In genomic region chr19:18939922-18940775, GRCh38 we compare ENCODE assay signal across 8 cellular contexts. TPM values are rescaled to one million over a fixed set of nuclear protein-coding genes. Genes with fewer than 3 reads are reported as not detected.
DNase-seq lines count a peak whose midpoint lies in the region; ATAC-seq, FAIRE-seq and TF ChIP-seq lines count a peak whose summit lies in the region.

No MANE protein-coding gene starts in this region.

- peak overlapping the region; percentile 20 for H3K4me3 Mint-ChIP-seq in activated CD8-positive, alpha-beta memory T cell treated with anti-CD3 and anti-CD28 coated beads, Interleukin-2, amount 10 ng/mL, durations not matched to agents 7 days and 5 days
- H3K4me3 Mint-ChIP-seq in WTC11 (peak overlapping the region; percentile 82), neural crest cell (peak overlapping the region; percentile 94)

- H3K36me3 Mint-ChIP-seq in activated CD8-positive, alpha-beta memory T cell treated with anti-CD3 and anti-CD28 coated beads, Interleukin-2, amount 10 ng/mL, durations not matched to agents 7 days and 5 days = no peaks in the 10 kb centered on the region
- peaks cover 7% of the 10 kb centered on the region for H3K36me3 Mint-ChIP-seq in WTC11
- H3K36me3 Mint-ChIP-seq in neural crest cell (ENCODE audit: low read depth) = no peaks in the 10 kb centered on the region

- POLR2A ChIA-PET in WTC11 (lab: Charles Lee) = interaction anchor here (0.6 to 1.3 kb wide), 2 partner anchors 21 to 350 kb away, joined by 3 to 7 read pairs; partner anchors contain the start of genes COPE and DDX49

- no peaks in the 10 kb centered on the region for H3K9me3 Mint-ChIP-seq in activated CD8-positive, alpha-beta memory T cell treated with anti-CD3 and anti-CD28 coated beads, Interleukin-2, amount 10 ng/mL, durations not matched to agents 7 days and 5 days (ENCODE audit: low read depth)
- H3K9me3 Mint-ChIP-seq in WTC11 (no peaks in the 10 kb centered on the region), neural crest cell (no peaks in the 10 kb centered on the region)

- peaks cover 2% of the 10 kb centered on the region for H3K4me1 Mint-ChIP-seq in activated CD8-positive, alpha-beta memory T cell treated with anti-CD3 and anti-CD28 coated beads, Interleukin-2, amount 10 ng/mL, durations not matched to agents 7 days and 5 days
- H3K4me1 Mint-ChIP-seq in WTC11 (peaks cover 24% of the 10 kb centered on the region), neural crest cell (peaks cover 17% of the 10 kb centered on the region)

- no peak for DNase-seq in activated CD8-positive, alpha-beta memory T cell treated with anti-CD3 and anti-CD28 coated beads, Interleukin-2, amount 10 ng/mL, durations not matched to agents 7 days and 5 days
- no peak for DNase-seq in activated CD8-positive, alpha-beta memory T cell treated with anti-CD3 and anti-CD28 coated beads for 24 hours
- peak; percentile 80 for DNase-seq in WTC11 (ENCODE audit: low spot score)
- DNase-seq in frontal cortex (ENCODE audit: low spot score in 2 of 2) = peak; percentile 69 to 73
- peak; percentile 35 for DNase-seq in neural crest cell (ENCODE audit: low read depth, low spot score)
- no peak for DNase-seq in NCI-H345 (lab: John Stamatoyannopoulos, UW)
- no peak for DNase-seq in NCI-H1092 treated with DMSO at 0.1 percent for 48 hours (lab: John Stamatoyannopoulos, UW)

- CTCF ChIA-PET in activated CD8-positive, alpha-beta memory T cell treated with anti-CD3 and anti-CD28 coated beads, Interleukin-2, amount 10 ng/mL, durations not matched to agents 7 days and 5 days (lab: Charles Lee) = no interaction called here
- CTCF ChIA-PET in WTC11 (lab: Charles Lee) = interaction anchor here (0.9 to 2.3 kb wide), 7 partner anchors 11 to 56 kb away, joined by 3 to 13 read pairs (median 5); partner anchors contain the start of genes CERS1, COPE and DDX49

- no peak for FAIRE-seq in frontal cortex (lab: Jason Lieb, UNC)

- TF ChIP-seq CTCF in WTC11 (IDR thresholded peaks at IDR 0.05) = no peak
- TF ChIP-seq CTCF in neural crest cell (conservative IDR thresholded peaks at IDR 0.05) = no peak

- H3K27ac Mint-ChIP-seq in activated CD8-positive, alpha-beta memory T cell treated with anti-CD3 and anti-CD28 coated beads, Interleukin-2, amount 10 ng/mL, durations not matched to agents 7 days and 5 days = no peak overlapping the region
- no peak overlapping the region for H3K27ac Mint-ChIP-seq in WTC11
- peak overlapping the region; percentile 90 for H3K27ac Mint-ChIP-seq in neural crest cell (ENCODE audit: unreplicated experiment)

- H3K27me3 Mint-ChIP-seq in activated CD8-positive, alpha-beta memory T cell treated with anti-CD3 and anti-CD28 coated beads, Interleukin-2, amount 10 ng/mL, durations not matched to agents 7 days and 5 days = peaks cover 40% of the 10 kb centered on the region
- H3K27me3 Mint-ChIP-seq in WTC11 (ENCODE audit: low read depth) (peaks cover 30% of the 10 kb centered on the region), neural crest cell (ENCODE audit: low read depth) (no peaks in the 10 kb centered on the region)

- ATAC-seq in activated CD8-positive, alpha-beta memory T cell treated with anti-CD3 and anti-CD28 coated beads, Interleukin-2, amount 10 ng/mL, durations not matched to agents 7 days and 5 days = no peak
- ATAC-seq in WTC11 (peak; percentile 66), HG03108 (IDR thresholded peaks at IDR 0.05; ENCODE audit: unreplicated experiment) (no peak)

TF ChIP-seq in WTC11, 78 proteins besides CTCF, POLR2A, EP300 and RAD21 (continues in another document):
- TF ChIP-seq ZNF219 (CRISPR knock-in tag; IDR thresholded peaks at IDR 0.05; ENCODE audit: borderline replicate concordance) (no peak), CREB1 (CRISPR knock-in tag; IDR thresholded peaks at IDR 0.05) (no peak), CBFB (CRISPR knock-in tag; IDR thresholded peaks at IDR 0.05; ENCODE audit: low read depth) (no peak), TCF7 (CRISPR knock-in tag; IDR thresholded peaks at IDR 0.05; ENCODE audit: low read depth) (no peak), AFF4 (CRISPR knock-in tag; IDR thresholded peaks at IDR 0.05; ENCODE audit: borderline replicate concordance) (no peak), USF1 (CRISPR knock-in tag; IDR thresholded peaks at IDR 0.05) (peak; percentile 33; the same call in 1 of the 2 replicates), ZNF263 (CRISPR knock-in tag; IDR thresholded peaks at IDR 0.05; ENCODE audit: low read depth) (peak; percentile 66; the same call in 1 of the 2 replicates), FOXK1 (CRISPR knock-in tag; IDR thresholded peaks at IDR 0.05) (0 out of 2 replicates have a peak, but pooled peaks have one; percentile 20), ATF2 (CRISPR knock-in tag; IDR thresholded peaks at IDR 0.05; ENCODE audit: borderline replicate concordance, low read depth) (no peak), E2F4 (CRISPR knock-in tag; IDR thresholded peaks at IDR 0.05; ENCODE audit: borderline replicate concordance, low read depth) (no peak)

RNA-seq across cellular contexts. Expression of gene HOMER3, which starts 0.9 kb away (rescaled TPM):
- total RNA-seq in activated CD8-positive, alpha-beta memory T cell treated with anti-CD3 and anti-CD28 coated beads, Interleukin-2, amount 10 ng/mL, durations not matched to agents 7 days and 5 days = under 1 TPM in 1 of 2 experiments, not detected in 1; 0.26 TPM
- 28.2 to 32.4 TPM (median 32.2 TPM) in 3 replicates for total RNA-seq in WTC11 (2021)
- total RNA-seq in frontal cortex = 20.4 TPM
- total RNA-seq in neural crest cell = 71.4 and 78.8 TPM in 2 replicates

RNA-seq across cellular contexts. Expression of gene DDX49, which starts 20.6 kb away (rescaled TPM):
- 10 to 100 TPM; 48.2 to 56.4 TPM for total RNA-seq in activated CD8-positive, alpha-beta memory T cell treated with anti-CD3 and anti-CD28 coated beads, Interleukin-2, amount 10 ng/mL, durations not matched to agents 7 days and 5 days
- total RNA-seq in WTC11 (2021) (30.1 to 47.9 TPM (median 36.4 TPM) in 3 replicates), frontal cortex (66.9 TPM), neural crest cell (54.9 and 56.6 TPM in 2 replicates)

RNA-seq across cellular contexts. Expression of gene COPE, which starts 21.0 kb away (rescaled TPM):
- 100 to 1,000 TPM; 251 to 264 TPM for total RNA-seq in activated CD8-positive, alpha-beta memory T cell treated with anti-CD3 and anti-CD28 coated beads, Interleukin-2, amount 10 ng/mL, durations not matched to agents 7 days and 5 days
- total RNA-seq in WTC11 (2021) (224 to 240 TPM (median 228 TPM) in 3 replicates), frontal cortex (92.5 TPM), neural crest cell (194 and 196 TPM in 2 replicates)

RNA-seq across cellular contexts. Expression of gene CERS1, which starts 44.2 kb away (rescaled TPM):
- total RNA-seq in activated CD8-positive, alpha-beta memory T cell treated with anti-CD3 and anti-CD28 coated beads, Interleukin-2, amount 10 ng/mL, durations not matched to agents 7 days and 5 days = not detected
- total RNA-seq in WTC11 (2021) (14.7 to 24.5 TPM (median 22.6 TPM) in 3 replicates), frontal cortex (21.2 TPM), neural crest cell (27.7 and 29.8 TPM in 2 replicates)

Comparison
In these comparisons a context has a peak if more than half of its experiments do, and no peak if none do; other contexts are left out.
1. DNase-seq: peak in WTC11 (single experiment), frontal cortex (2 of 2) and neural crest cell (single experiment); none in activated CD8-positive, alpha-beta memory T cell treated with anti-CD3 and anti-CD28 coated beads, Interleukin-2, amount 10 ng/mL, durations not matched to agents 7 days and 5 days (single experiment), activated CD8-positive, alpha-beta memory T cell treated with anti-CD3 and anti-CD28 coated beads for 24 hours (single experiment), NCI-H345 (single experiment) and NCI-H1092 treated with DMSO at 0.1 percent for 48 hours (single experiment).
2. H3K4me3 Mint-ChIP-seq: peak in every context shown above with its lines; median percentile 94 in neural crest cell; 82 in WTC11; 20 in activated CD8-positive, alpha-beta memory T cell treated with anti-CD3 and anti-CD28 coated beads, Interleukin-2, amount 10 ng/mL, durations not matched to agents 7 days and 5 days.
3. RNA of gene HOMER3, which starts 0.9 kb away (total RNA-seq): 71.4 to 78.8 TPM in neural crest cell, 28.2 to 32.4 TPM in WTC11 and 20.4 TPM in frontal cortex (single experiment); 0.26 TPM in activated CD8-positive, alpha-beta memory T cell treated with anti-CD3 and anti-CD28 coated beads, Interleukin-2, amount 10 ng/mL, durations not matched to agents 7 days and 5 days; every median in the first group is over 10 times any median in the second.